11 cellular contexts compared by ENCODE assay signal in the genomic region with DNA sequence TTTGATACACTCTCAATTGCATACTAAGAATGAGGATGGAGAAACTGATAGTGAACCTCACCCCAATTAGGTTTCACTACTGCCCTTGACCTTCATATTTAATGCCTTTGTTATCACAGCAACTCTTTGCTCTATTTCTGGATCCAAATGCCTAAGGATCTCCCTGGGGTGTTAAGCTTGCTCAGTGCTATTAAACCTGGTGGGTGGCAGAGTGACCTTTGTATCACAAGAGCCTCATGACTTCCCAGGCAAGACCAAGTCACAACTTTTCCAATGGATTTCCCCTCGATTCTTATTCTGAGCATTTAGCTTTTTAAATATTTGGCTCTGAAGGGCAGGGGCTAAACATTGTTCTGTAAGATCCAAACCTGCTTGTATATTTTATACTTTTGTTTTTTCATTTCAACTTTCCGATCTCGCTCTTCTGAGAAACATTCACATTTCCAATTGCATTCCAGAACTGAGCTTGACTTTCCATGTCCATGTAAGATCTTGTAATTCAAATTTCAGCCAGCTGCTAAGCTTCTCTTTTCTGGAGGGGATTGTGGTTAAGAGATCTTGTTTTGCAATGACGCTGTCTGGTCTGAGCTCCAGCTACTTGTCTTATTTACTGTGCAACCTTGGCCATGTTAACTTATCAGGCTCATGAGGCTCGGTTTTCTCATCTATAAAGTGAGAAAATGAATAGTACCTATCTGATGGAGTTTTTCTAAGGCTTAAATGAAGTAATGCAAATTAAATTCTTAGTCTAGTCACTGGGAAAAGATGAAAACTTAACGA. TPM values are rescaled to one million over a fixed set of nuclear protein-coding genes. Genes with fewer than 3 reads are reported as not detected.
A peak's percentile ranks its signal among the peaks of the same experiment; 100 is the strongest.
DNase-seq lines count a peak whose midpoint lies in the region; ATAC-seq, FAIRE-seq and TF ChIP-seq lines count a peak whose summit lies in the region.
"Had no signal": no experiment of that assay in that cellular context is flagged by ENCODE, and none has a peak within 500 bp of the region (broad histone marks: within the 10 kb centered on the region; RNA-seq: fewer than 3 reads in every experiment).

No MANE protein-coding gene starts in this region.

- H2AFZ ChIP-seq in PC-3 (ENCODE audit: low read length) (no peak overlapping the region), HepG2 (ENCODE audit: low read length) (no peak overlapping the region)

- H3K9ac ChIP-seq in PC-3 (ENCODE audit: low read length): no peak overlapping the region
- H3K9ac ChIP-seq in HepG2 (ENCODE audit: insufficient read depth, low read depth, low read length): no peak overlapping the region
- H3K9ac ChIP-seq: parathyroid adenoma had no signal

- no peaks in the 10 kb centered on the region for H3K27me3 ChIP-seq in PC-3 (ENCODE audit: low read length)
- no peaks in the 10 kb centered on the region for H3K27me3 ChIP-seq in effector memory CD4-positive, alpha-beta T cell (replicated peaks; ENCODE audit: control insufficient read depth, insufficient read depth, low read length, poor library complexity, severe bottlenecking)
- H3K27me3 ChIP-seq in HepG2 (ENCODE audit: control insufficient read depth in 1 of 2, insufficient read depth in 2 of 2, low read length in 2 of 2): no peaks in the 10 kb centered on the region

- no peaks in the 10 kb centered on the region for H3K79me2 ChIP-seq in PC-3 (ENCODE audit: low read length)
- H3K79me2 ChIP-seq in HepG2 (ENCODE audit: insufficient read depth, low read length): no peaks in the 10 kb centered on the region
- H3K79me2 ChIP-seq: parathyroid adenoma had no signal

- H3K9me2 ChIP-seq in PC-3 (replicated peaks; ENCODE audit: low read length): 0 out of 2 replicates have a peak, but pooled peaks cover 4% of the 10 kb centered on the region

- no peaks in the 10 kb centered on the region for H3K36me3 ChIP-seq in PC-3 (ENCODE audit: low read depth, low read length)
- no peaks in the 10 kb centered on the region for H3K36me3 ChIP-seq in effector memory CD4-positive, alpha-beta T cell (ENCODE audit: control insufficient read depth, insufficient read depth, low read length)
- no peaks in the 10 kb centered on the region for H3K36me3 ChIP-seq in HepG2 (replicated peaks in 1 of 2; ENCODE audit: control insufficient read depth in 1 of 2, insufficient read depth in 2 of 2, low read length in 2 of 2)

- CTCF ChIA-PET in PC-3 (lab: Charles Lee) (no interaction called here), HepG2 (lab: Yijun Ruan, JAX; ENCODE audit: low intra/inter-chr PET ratio, low total read pairs) (no interaction called here)

- DNase-seq in astrocyte of the hippocampus (ENCODE audit: low read depth, low spot score): peak; percentile 22
- DNase-seq in sciatic nerve (ENCODE audit: low spot score): no peak
- DNase-seq in PC-3: no peak
- DNase-seq in effector memory CD4-positive, alpha-beta T cell: no peak
- no peak for DNase-seq in GOT3 (lab: John Stamatoyannopoulos, UW)
- no peak for DNase-seq in HepG2 (ENCODE audit: low spot score)
- DNase-seq: activated naive CD8-positive, alpha-beta T cell treated with anti-CD3 and anti-CD28 coated beads, Interleukin-2, amount 10 ng/mL, durations not matched to agents 7 days and 5 days had no signal

- in situ Hi-C loops in HepG2 (cut with HindIII; ENCODE audit: extremely low pct_ligation_motif_present, low pct_unique_long_range_greater_than_20kb): no loop called here

- no peak overlapping the region for H3K4me3 ChIP-seq in PC-3 (ENCODE audit: low read length)
- no peak overlapping the region for H3K4me3 ChIP-seq in effector memory CD4-positive, alpha-beta T cell (ENCODE audit: insufficient read depth, low read depth, low read length, poor library complexity, severe bottlenecking)
- no peak overlapping the region for H3K4me3 ChIP-seq in HepG2 (replicated peaks in 1 of 3; ENCODE audit: insufficient read depth in 1 of 3, low read depth in 2 of 3, low read length in 3 of 3)

- H4K20me1 ChIP-seq in PC-3 (ENCODE audit: low read length): no peaks in the 10 kb centered on the region
- H4K20me1 ChIP-seq in HepG2 (ENCODE audit: insufficient read depth, low read length): no peaks in the 10 kb centered on the region

- BruUV-seq in PC-3 (replicated peaks; lab: Mats Ljungman, UMichigan): no TSS peak
- BruUV-seq in HepG2 (replicated peaks; lab: Mats Ljungman, UMichigan): no TSS peak

- no peaks in the 10 kb centered on the region for H3F3A ChIP-seq in PC-3 (ENCODE audit: low read length, unreplicated experiment)

- FAIRE-seq in HepG2 (lab: Jason Lieb, UNC): no peak

- WGBS in HepG2 (ENCODE audit: low lambda C conversion rate): 77% methylated on average over 6 of the region's 6 CpGs

- TF ChIP-seq RAD21 in HepG2 (CRISPR knock-in tag; IDR thresholded peaks at IDR 0.05): no peak

- peaks cover 2% of the 10 kb centered on the region for H3K4me1 ChIP-seq in PC-3 (ENCODE audit: insufficient read depth, low read length)
- H3K4me1 ChIP-seq in effector memory CD4-positive, alpha-beta T cell (ENCODE audit: control insufficient read depth, insufficient read depth, low read length, poor library complexity, severe bottlenecking): no peaks in the 10 kb centered on the region
- peaks cover 32% of the 10 kb centered on the region for H3K4me1 ChIP-seq in HepG2 (ENCODE audit: insufficient read depth, low read length)
- H3K4me1 ChIP-seq: parathyroid adenoma had no signal

- TF ChIP-seq POLR2A in HepG2 (IDR thresholded peaks at IDR 0.05; ENCODE audit: insufficient read depth in 1 of 2, low read depth in 2 of 2, low read length in 2 of 2): no peak

- TF ChIP-seq CTCF in PC-3 (conservative IDR thresholded peaks at IDR 0.05; ENCODE audit: low read depth, low read length): no peak
- TF ChIP-seq CTCF in HepG2 (CRISPR knock-in tag; IDR thresholded peaks at IDR 0.05): no peak

- no peaks in the 10 kb centered on the region for H3K9me3 ChIP-seq in PC-3 (ENCODE audit: low read length)
- no peaks in the 10 kb centered on the region for H3K9me3 ChIP-seq in effector memory CD4-positive, alpha-beta T cell (ENCODE audit: control insufficient read depth, low read length)
- no peaks in the 10 kb centered on the region for H3K9me3 ChIP-seq in HepG2 (ENCODE audit: low read length)

- TF ChIP-seq EP300 in HepG2 (IDR thresholded peaks at IDR 0.05; ENCODE audit: low read depth in 2 of 2, low read length in 2 of 2) (no peak), HepG2 (CRISPR knock-in tag; IDR thresholded peaks at IDR 0.05; ENCODE audit: borderline replicate concordance) (no peak)

- H3K27ac ChIP-seq in PC-3 (ENCODE audit: low read length): no peak overlapping the region
- no peak overlapping the region for H3K27ac ChIP-seq in effector memory CD4-positive, alpha-beta T cell (ENCODE audit: insufficient read depth, low read length, poor library complexity, severe bottlenecking)
- no peak overlapping the region for H3K27ac ChIP-seq in HepG2 (ENCODE audit: extremely low read length, insufficient read depth, low read length)
- H3K27ac ChIP-seq: parathyroid adenoma had no signal

- intact Hi-C loops in sciatic nerve (cut with DNase I): no loop called here
- intact Hi-C loops in PC-3 (cut with micrococcal nuclease): no loop called here
- intact Hi-C loops in HepG2 (cut with micrococcal nuclease; ENCODE audit: unreplicated experiment): no loop called here

- POLR2A ChIA-PET in PC-3 (lab: Charles Lee; ENCODE audit: unreplicated experiment): no interaction called here
- POLR2A ChIA-PET in HepG2 (lab: Yijun Ruan, JAX): interaction anchor here (2.1 kb wide), 1 partner anchor 13 kb away, joined by 13 read pairs; no protein-coding TSS in a partner anchor

- ATAC-seq in GM18907 (IDR thresholded peaks at IDR 0.05; ENCODE audit: unreplicated experiment) (peak; percentile 67), HG03103 (IDR thresholded peaks at IDR 0.05; ENCODE audit: low read depth, unreplicated experiment) (peak; percentile 67), sciatic nerve (peak; percentile 94), PC-3 (no peak), HepG2 (no peak)

- H3K4me2 ChIP-seq in PC-3 (ENCODE audit: low read length): no peak overlapping the region
- no peak overlapping the region for H3K4me2 ChIP-seq in HepG2 (ENCODE audit: low read depth, low read length)

TF ChIP-seq in HepG2, 621 proteins besides CTCF, POLR2A, EP300 and RAD21 (continues in another document):
- TF ChIP-seq ZNF776 (CRISPR knock-in tag; IDR thresholded peaks at IDR 0.05) (no peak), KLF15 (CRISPR knock-in tag; IDR thresholded peaks at IDR 0.05; ENCODE audit: borderline replicate concordance) (no peak), SNAPC2 (CRISPR knock-in tag; IDR thresholded peaks at IDR 0.05) (no peak), TARDBP (CRISPR knock-in tag; IDR thresholded peaks at IDR 0.05) (no peak), ELF1 (CRISPR knock-in tag; IDR thresholded peaks at IDR 0.05) (no peak), MXI1 (IDR thresholded peaks at IDR 0.05; ENCODE audit: borderline replicate concordance, low read depth, low read length) (no peak)

RNA-seq across cellular contexts. Expression of a gene that starts 6.4 kb away (rescaled TPM):
- total RNA-seq in sciatic nerve (0.18 TPM), PC-3 (2014; rRNA removed) (29.0 and 37.0 TPM in 2 replicates), HepG2 (2016; rRNA removed; fragmentation: Illumina TruSeq; extraction: Trizol) (0.24 and 0.46 TPM in 2 replicates)
- total RNA-seq in HepG2 (2016; cell fraction: cytosol; rRNA removed; fragmentation: Illumina TruSeq; extraction: Trizol; ENCODE audit: low read depth): not detected in 2 replicates
- 0.19 and 0.65 TPM in 2 replicates for total RNA-seq in HepG2 (2016; cell fraction: insoluble cytoplasmic fraction; rRNA removed; fragmentation: Illumina TruSeq; extraction: Trizol)
- total RNA-seq in HepG2 (2016; cell fraction: membrane; rRNA removed; fragmentation: Illumina TruSeq; extraction: Trizol): 0.09 and 0.24 TPM in 2 replicates
- total RNA-seq in HepG2 (2016; cell fraction: nucleus; rRNA removed; fragmentation: Illumina TruSeq; extraction: Trizol): 0.22 and 0.28 TPM in 2 replicates
- polyA plus RNA-seq in HepG2 (2011; rRNA removed): 0.04 TPM in 1 of 2 replicates, not detected in the other
- 0.08 TPM in 1 of 2 replicates, not detected in the other for polyA plus RNA-seq in HepG2 (2011; cell fraction: cytosol; rRNA removed)
- 0.07 TPM in 1 of 2 replicates, not detected in the other for polyA plus RNA-seq in HepG2 (2011; cell fraction: nucleus; rRNA removed)
- not detected in 2 replicates for polyA plus RNA-seq in HepG2 (2012)
- 0.06 and 0.17 TPM in 2 replicates for polyA plus RNA-seq in HepG2 (2016; cell fraction: cytosol; fragmentation: Illumina TruSeq; extraction: Trizol; ENCODE audit: low read depth)
- polyA plus RNA-seq in HepG2 (2016; cell fraction: insoluble cytoplasmic fraction; fragmentation: Illumina TruSeq; extraction: Trizol; ENCODE audit: low read depth): 0.13 and 0.40 TPM in 2 replicates
- 0.13 TPM in 1 of 2 replicates, not detected in the other for polyA plus RNA-seq in HepG2 (2016; cell fraction: membrane; fragmentation: Illumina TruSeq; extraction: Trizol; ENCODE audit: low read depth)
- 0.28 and 0.30 TPM in 2 replicates for polyA plus RNA-seq in HepG2 (2016; cell fraction: nucleus; fragmentation: Illumina TruSeq; extraction: Trizol; ENCODE audit: insufficient read depth, low read depth)
- 0.06 and 0.65 TPM in 2 replicates for polyA minus RNA-seq in HepG2 (2011; rRNA and poly(A)+ RNA removed; ENCODE audit: low replicate concordance)
- polyA minus RNA-seq in HepG2 (2011; cell fraction: cytosol; rRNA and poly(A)+ RNA removed): not detected in 2 replicates
- polyA minus RNA-seq in HepG2 (2011; cell fraction: nucleus; rRNA and poly(A)+ RNA removed): 0.25 and 0.39 TPM in 2 replicates
- total RNA-seq: activated naive CD8-positive, alpha-beta T cell treated with anti-CD3 and anti-CD28 coated beads, Interleukin-2, amount 10 ng/mL, durations not matched to agents 7 days and 5 days; T-helper 2 cell treated with Interferon-gamma antibody and Interleukin-4, amounts not matched to agents 100 ng/mL and 5 ng/mL, for 36 hours had no signal

Comparison
In these comparisons a context has a peak if more than half of its experiments do, and no peak if none do; other contexts are left out.
1. ATAC-seq: peak in GM18907 (single experiment), HG03103 (single experiment) and sciatic nerve (single experiment); none in PC-3 (single experiment) and HepG2 (single experiment).
2. RNA of a gene that starts 6.4 kb away (total RNA-seq): 29.0 to 37.0 TPM in PC-3; 0.09 to 0.65 TPM in HepG2 and 0.18 TPM in sciatic nerve (single experiment); every median in the first group is over 10 times any median in the second.